21 cellular contexts compared by ENCODE assay signal in genomic region chr2:11709293-11709692, GRCh38. TPM values are rescaled to one million over a fixed set of nuclear protein-coding genes. Genes with fewer than 3 reads are reported as not detected.
DNase-seq lines count a peak whose midpoint lies in the region; ATAC-seq and TF ChIP-seq lines count a peak whose summit lies in the region.
"Had no signal": no experiment of that assay in that cellular context is flagged by ENCODE, and none has a peak within 500 bp of the region (broad histone marks: within the 10 kb centered on the region; RNA-seq: fewer than 3 reads in every experiment).

No MANE protein-coding gene starts in this region.

- CTCF ChIA-PET in Calu3 (lab: Charles Lee): interaction anchor here (2.3 kb wide), 1 partner anchor 29 kb away, joined by 11 read pairs; no protein-coding TSS in a partner anchor
- CTCF ChIA-PET in HEK293 (lab: Yijun Ruan, JAX): interaction anchor here (0.8 to 1.5 kb wide), 2 partner anchors 17 to 70 kb away, joined by 3 read pairs; no protein-coding TSS in a partner anchor
- CTCF ChIA-PET in PC-9 (lab: Charles Lee): interaction anchor here (0.6 kb wide), 1 partner anchor 10 kb away, joined by 4 read pairs; no protein-coding TSS in a partner anchor

- POLR2A ChIA-PET in HEK293 (lab: Yijun Ruan, JAX): no interaction called here
- POLR2A ChIA-PET in PC-9 (lab: Charles Lee; ENCODE audit: unreplicated experiment): no interaction called here

- TF ChIP-seq CTCF in Calu3 (IDR thresholded peaks at IDR 0.05; ENCODE audit: unreplicated experiment): no peak
- TF ChIP-seq CTCF in HEK293 (tag by site-specific recombination; IDR thresholded peaks at IDR 0.05): no peak
- no peak for TF ChIP-seq CTCF in PC-9 (conservative IDR thresholded peaks at IDR 0.05)
- no peak for TF ChIP-seq CTCF in ascending aorta (IDR thresholded peaks at IDR 0.05)

- ATAC-seq in HG03159 (IDR thresholded peaks at IDR 0.05; ENCODE audit: unreplicated experiment): no peak
- ATAC-seq: GM12878, GM23338, HCT116 had no signal

- H3K9me3 ChIP-seq in HEK293 (ENCODE audit: control insufficient read depth, insufficient read depth, low read depth, low read length) (no peaks in the 10 kb centered on the region), PC-9 (ENCODE audit: insufficient read depth, low read depth) (no peaks in the 10 kb centered on the region; the same call in 1 of the 2 replicates), ascending aorta (no peaks in the 10 kb centered on the region)

- H3K36me3 Mint-ChIP-seq in Calu3 (ENCODE audit: insufficient read depth, unreplicated experiment): peaks cover 4% of the 10 kb centered on the region
- H3K36me3 Mint-ChIP-seq: CD4-positive, alpha-beta memory T cell had no signal

- H3K4me1 Mint-ChIP-seq in Calu3 (ENCODE audit: low read depth, unreplicated experiment): peaks cover 45% of the 10 kb centered on the region
- H3K4me1 Mint-ChIP-seq: CD4-positive, alpha-beta memory T cell; GM23338; H9 had no signal

- peaks cover 30% of the 10 kb centered on the region for H3F3A ChIP-seq in PC-9 (ENCODE audit: insufficient read depth, low read depth)

- no peak overlapping the region for H2AFZ ChIP-seq in PC-9
- H2AFZ ChIP-seq: GM23338 had no signal

- no peaks in the 10 kb centered on the region for H3K27me3 ChIP-seq in PC-9 (ENCODE audit: insufficient read depth, low read depth)
- H3K27me3 ChIP-seq in ascending aorta: no peaks in the 10 kb centered on the region

- H3K4me1 ChIP-seq in HEK293 (ENCODE audit: control insufficient read depth, insufficient read depth, low read length): no peaks in the 10 kb centered on the region
- peaks cover 75% of the 10 kb centered on the region for H3K4me1 ChIP-seq in PC-9 (replicated peaks; ENCODE audit: insufficient read depth)
- H3K4me1 ChIP-seq in ascending aorta: peaks cover 4 to 12% of the 10 kb centered on the region in 2 donors

- H3K27me3 Mint-ChIP-seq in Calu3 (ENCODE audit: unreplicated experiment): no peaks in the 10 kb centered on the region

- H3K9me2 ChIP-seq in PC-9 (ENCODE audit: insufficient read depth): no peaks in the 10 kb centered on the region

- peak overlapping the region; percentile 9 for H3K4me3 Mint-ChIP-seq in Calu3 (ENCODE audit: low read depth, unreplicated experiment)
- H3K4me3 Mint-ChIP-seq: CD4-positive, alpha-beta memory T cell; GM23338; H9; HFFc6 had no signal

- no peaks in the 10 kb centered on the region for H3K36me3 ChIP-seq in HEK293 (ENCODE audit: control insufficient read depth in 2 of 2, insufficient read depth in 1 of 2, low read length in 2 of 2)
- H3K36me3 ChIP-seq in PC-9 (ENCODE audit: low read depth): no peaks in the 10 kb centered on the region
- no peaks in the 10 kb centered on the region for H3K36me3 ChIP-seq in ascending aorta

- H4K20me1 ChIP-seq in PC-9 (ENCODE audit: insufficient read depth): no peaks in the 10 kb centered on the region

- no peaks in the 10 kb centered on the region for H3K79me2 ChIP-seq in PC-9 (ENCODE audit: low read depth)

- H3K27ac Mint-ChIP-seq in Calu3 (ENCODE audit: unreplicated experiment): peak overlapping the region; percentile 15
- H3K27ac Mint-ChIP-seq: GM23338, H9, HFFc6 had no signal

- H3K9me3 Mint-ChIP-seq in Calu3 (ENCODE audit: low read depth, unreplicated experiment): peaks cover 8% of the 10 kb centered on the region

- H3K4me3 ChIP-seq in HEK293 (ENCODE audit: low read depth, low read length) (no peak overlapping the region), PC-9 (no peak overlapping the region), ascending aorta (no peak overlapping the region)
- H3K4me3 ChIP-seq: GM12878, GM23338 had no signal

- no TSS peak for BruUV-seq in Calu3 (replicated peaks; lab: Mats Ljungman, UMichigan)
- BruUV-seq in PC-9 (replicated peaks; lab: Mats Ljungman, UMichigan): no TSS peak

- H3K27ac ChIP-seq in HEK293 (ENCODE audit: extremely low read depth, low read depth, low read length): no peak overlapping the region
- H3K27ac ChIP-seq in PC-9: peak overlapping the region; percentile 80
- peak overlapping the region; percentile 5 to 73 for H3K27ac ChIP-seq in ascending aorta

- peak overlapping the region; percentile 29 for H3K4me2 ChIP-seq in PC-9
- H3K4me2 ChIP-seq: GM23338 had no signal

- DNase-seq in Calu3: no peak
- DNase-seq in PC-9: no peak
- no peak for DNase-seq in ascending aorta (ENCODE audit: low spot score in 2 of 2)
- DNase-seq in NCI-H1417 (lab: John Stamatoyannopoulos, UW): no peak
- no peak for DNase-seq in activated naive CD4-positive, alpha-beta T cell treated with Interleukin-2 at 50 U/mL for 16 hours
- DNase-seq in cortex of kidney (lab: John Stamatoyannopoulos, UW): no peak
- DNase-seq: C1 segment of cervical spinal cord; CD4-positive, alpha-beta memory T cell; COR-L47; DMS153; DND-41; H9; HFFc6 had no signal

- intact Hi-C loops in Calu3 (cut with micrococcal nuclease; ENCODE audit: unreplicated experiment): no loop called here
- intact Hi-C loops in PC-9 (cut with micrococcal nuclease; ENCODE audit: unreplicated experiment): no loop called here
- intact Hi-C loops in ascending aorta (cut with DNase I): no loop called here

TF ChIP-seq in HEK293, 187 proteins besides CTCF, POLR2A, EP300 and RAD21:
- no peak for TF ChIP-seq ZBTB11 (tag by site-specific recombination; conservative IDR thresholded peaks at IDR 0.05; ENCODE audit: low read depth)
- TF ChIP-seq, protein P1, sequence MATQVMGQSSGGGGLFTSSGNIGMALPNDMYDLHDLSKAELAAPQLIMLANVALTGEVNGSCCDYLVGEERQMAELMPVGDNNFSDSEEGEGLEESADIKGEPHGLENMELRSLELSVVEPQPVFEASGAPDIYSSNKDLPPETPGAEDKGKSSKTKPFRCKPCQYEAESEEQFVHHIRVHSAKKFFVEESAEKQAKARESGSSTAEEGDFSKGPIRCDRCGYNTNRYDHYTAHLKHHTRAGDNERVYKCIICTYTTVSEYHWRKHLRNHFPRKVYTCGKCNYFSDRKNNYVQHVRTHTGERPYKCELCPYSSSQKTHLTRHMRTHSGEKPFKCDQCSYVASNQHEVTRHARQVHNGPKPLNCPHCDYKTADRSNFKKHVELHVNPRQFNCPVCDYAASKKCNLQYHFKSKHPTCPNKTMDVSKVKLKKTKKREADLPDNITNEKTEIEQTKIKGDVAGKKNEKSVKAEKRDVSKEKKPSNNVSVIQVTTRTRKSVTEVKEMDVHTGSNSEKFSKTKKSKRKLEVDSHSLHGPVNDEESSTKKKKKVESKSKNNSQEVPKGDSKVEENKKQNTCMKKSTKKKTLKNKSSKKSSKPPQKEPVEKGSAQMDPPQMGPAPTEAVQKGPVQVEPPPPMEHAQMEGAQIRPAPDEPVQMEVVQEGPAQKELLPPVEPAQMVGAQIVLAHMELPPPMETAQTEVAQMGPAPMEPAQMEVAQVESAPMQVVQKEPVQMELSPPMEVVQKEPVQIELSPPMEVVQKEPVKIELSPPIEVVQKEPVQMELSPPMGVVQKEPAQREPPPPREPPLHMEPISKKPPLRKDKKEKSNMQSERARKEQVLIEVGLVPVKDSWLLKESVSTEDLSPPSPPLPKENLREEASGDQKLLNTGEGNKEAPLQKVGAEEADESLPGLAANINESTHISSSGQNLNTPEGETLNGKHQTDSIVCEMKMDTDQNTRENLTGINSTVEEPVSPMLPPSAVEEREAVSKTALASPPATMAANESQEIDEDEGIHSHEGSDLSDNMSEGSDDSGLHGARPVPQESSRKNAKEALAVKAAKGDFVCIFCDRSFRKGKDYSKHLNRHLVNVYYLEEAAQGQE (tag by site-specific recombination; IDR thresholded peaks at IDR 0.05): 0 out of 2 replicates have a peak, but pooled peaks have one; percentile 31

RNA-seq across cellular contexts. Expression of gene LPIN1, which starts 37.1 kb away (rescaled TPM):
- total RNA-seq in Calu3 (2022) (46.2 and 53.5 TPM in 2 replicates), PC-9 (2021) (24.1 and 43.1 TPM in 2 replicates), ascending aorta (13.8 TPM)

RNA-seq across cellular contexts. Expression of gene NTSR2, which starts 39.3 kb away (rescaled TPM):
- not detected in 2 replicates for total RNA-seq in Calu3 (2022)
- total RNA-seq in PC-9 (2021): not detected in 2 replicates
- total RNA-seq in ascending aorta: not detected
- total RNA-seq: A172; A673; CD4-positive, alpha-beta memory T cell; GM12878; H4; H9; HFFc6 had no signal
